19 cellular contexts compared by ENCODE assay signal in the genomic region with DNA sequence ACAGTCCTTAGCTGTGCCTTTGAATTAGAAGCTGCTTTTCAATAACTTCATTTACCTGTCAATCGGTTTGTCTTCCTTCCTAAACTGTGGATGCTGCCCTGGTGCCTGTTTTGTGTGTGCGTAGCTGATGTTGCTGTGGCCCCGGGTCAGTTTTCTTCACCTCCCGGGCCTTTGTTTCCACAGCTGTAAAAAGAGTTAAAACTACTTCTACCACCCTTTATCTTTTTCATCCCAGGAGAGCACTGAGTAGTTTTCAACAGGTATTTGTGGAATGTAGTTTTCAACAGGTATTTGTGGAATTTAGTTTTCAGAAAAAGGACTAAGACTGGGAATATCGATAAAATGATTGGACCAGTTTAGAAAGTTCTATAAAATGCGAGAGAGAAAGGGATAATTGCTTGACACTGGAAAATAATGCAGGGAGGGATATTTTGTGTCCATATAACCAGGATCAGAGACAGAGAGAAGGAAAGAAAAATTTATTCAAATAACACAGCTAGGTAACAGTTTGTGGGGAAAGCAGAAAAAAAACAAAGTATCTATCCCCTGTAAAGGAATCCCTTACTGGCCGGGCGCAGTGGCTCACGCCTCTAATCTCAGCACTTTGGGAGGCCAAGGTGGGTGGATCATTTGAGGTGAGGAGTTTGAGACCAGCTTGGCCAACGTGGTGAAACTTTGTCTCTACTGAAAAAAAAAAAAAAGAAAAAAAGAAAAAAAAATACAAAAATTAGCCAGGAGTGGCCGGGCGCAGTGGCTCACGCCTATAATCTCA. TPM values are rescaled to one million over a fixed set of nuclear protein-coding genes. Genes with fewer than 3 reads are reported as not detected.
DNase-seq lines count a peak whose midpoint lies in the region; ATAC-seq and FAIRE-seq lines count a peak whose summit lies in the region.
"Had no signal": no experiment of that assay in that cellular context is flagged by ENCODE, and none has a peak within 500 bp of the region (broad histone marks: within the 10 kb centered on the region; RNA-seq: fewer than 3 reads in every experiment).

No MANE protein-coding gene starts in this region.

- H3K36me3 Mint-ChIP-seq in activated T-cell treated with anti-CD3 and anti-CD28 coated beads, Interleukin-2, amount 50 U/mL, for 4 hours (ENCODE audit: insufficient read depth) = no peaks in the 10 kb centered on the region

- no peak overlapping the region for H3K14ac ChIP-seq in trophoblast cell (ENCODE audit: low read length)

- no peaks in the 10 kb centered on the region for H3K9me3 Mint-ChIP-seq in activated T-cell treated with anti-CD3 and anti-CD28 coated beads, Interleukin-2, amount 50 U/mL, for 4 hours
- H3K9me3 Mint-ChIP-seq: CD8-positive, alpha-beta memory T cell had no signal

- H3K9me3 ChIP-seq in HUES64 (ENCODE audit: insufficient read depth, low read depth, low read length) (no peaks in the 10 kb centered on the region), iPS-18a (ENCODE audit: control insufficient read depth, low read depth, low read length) (no peaks in the 10 kb centered on the region), trophoblast cell (ENCODE audit: insufficient read depth, low read depth, low read length) (no peaks in the 10 kb centered on the region)

- H3K27me3 ChIP-seq in HUES64 (ENCODE audit: insufficient read depth, low read length) (no peaks in the 10 kb centered on the region), iPS-18a (ENCODE audit: control insufficient read depth, insufficient read depth, low read length) (no peaks in the 10 kb centered on the region), trophoblast cell (ENCODE audit: insufficient read depth, low read length) (no peaks in the 10 kb centered on the region)

- H2BK120ac ChIP-seq in trophoblast cell (ENCODE audit: insufficient read depth, low read length, poor library complexity) = no peak overlapping the region

- no peak for DNase-seq in trophoblast cell
- no peak for DNase-seq in activated T-cell treated with anti-CD3 and anti-CD28 coated beads, Interleukin-2, amount 50 U/mL, for 4 hours
- no peak for DNase-seq in NCI-H1930 (lab: John Stamatoyannopoulos, UW)
- no peak for DNase-seq in NCI-H1105 treated with DMSO at 0.1 percent for 48 hours (lab: John Stamatoyannopoulos, UW)
- DNase-seq: CD8-positive, alpha-beta memory T cell; DMS79 treated with DMSO at 0.1 percent for 48 hours; KBM-7; NCI-H187; NCI-H2227 treated with DMSO at 0.1 percent for 48 hours; NCI-H510A treated with DMSO at 0.1 percent for 48 hours; NCI-H774; OCI-M1; RPMI8226; SHP77 treated with DMSO at 0.1 percent for 48 hours had no signal

- no peak for ATAC-seq in activated T-cell treated with anti-CD3 and anti-CD28 coated beads, Interleukin-2, amount 50 U/mL, for 4 hours
- ATAC-seq: HepG2 had no signal

- peak overlapping the region; percentile 14 for H4K91ac ChIP-seq in trophoblast cell (ENCODE audit: low read depth, low read length)

- no peak overlapping the region for H2BK5ac ChIP-seq in trophoblast cell (ENCODE audit: low read depth, low read length, poor library complexity)

- H3K9ac ChIP-seq in HUES64 (ENCODE audit: low read depth, low read length) = peak overlapping the region; percentile 49
- peak overlapping the region; percentile 42 for H3K9ac ChIP-seq in iPS-18a (ENCODE audit: low read length)
- no peak overlapping the region for H3K9ac ChIP-seq in trophoblast cell (ENCODE audit: low read length)
- H3K9ac ChIP-seq: BLaER1 treated with 17β-estradiol and CSF1 and Interleukin-3, amounts not matched to agents 10 nM and 100 nM had no signal

- H3K23ac ChIP-seq in trophoblast cell (ENCODE audit: low read length) = no peak overlapping the region

- no peak overlapping the region for H2BK12ac ChIP-seq in trophoblast cell (ENCODE audit: low read length)

- H3K4ac ChIP-seq in trophoblast cell (ENCODE audit: low read depth, low read length) = no peak overlapping the region

- H3K4me3 Mint-ChIP-seq in activated T-cell treated with anti-CD3 and anti-CD28 coated beads, Interleukin-2, amount 50 U/mL, for 4 hours = no peak overlapping the region

- peak overlapping the region; percentile 77 for H3K27ac ChIP-seq in HUES64 (ENCODE audit: low read depth, low read length)
- no peak overlapping the region for H3K27ac ChIP-seq in iPS-18a (ENCODE audit: low read length)
- H3K27ac ChIP-seq in trophoblast cell (ENCODE audit: low read depth, low read length) = peak overlapping the region; percentile 40
- H3K27ac ChIP-seq: BLaER1 treated with 17β-estradiol and CSF1 and Interleukin-3, amounts not matched to agents 10 nM and 100 nM had no signal

- peak; percentile 57 for FAIRE-seq in G401.6 (lab: Jason Lieb, UNC)
- FAIRE-seq: HepG2 had no signal

- H2AFZ ChIP-seq in trophoblast cell (ENCODE audit: insufficient read depth, low read length, poor library complexity) = no peak overlapping the region

- H3K4me2 ChIP-seq in trophoblast cell (ENCODE audit: low read length) = peak overlapping the region; percentile 10
- H3K4me2 ChIP-seq: BLaER1 treated with 17β-estradiol and CSF1 and Interleukin-3, amounts not matched to agents 10 nM and 100 nM had no signal

- no peak overlapping the region for H4K12ac ChIP-seq in trophoblast cell (ENCODE audit: low read depth, low read length)

- peaks cover 14% of the 10 kb centered on the region for H3K27me3 Mint-ChIP-seq in activated T-cell treated with anti-CD3 and anti-CD28 coated beads, Interleukin-2, amount 50 U/mL, for 4 hours (ENCODE audit: low read depth)

- no peak overlapping the region for H2AK5ac ChIP-seq in trophoblast cell (ENCODE audit: low read length)

- no peaks in the 10 kb centered on the region for H3K79me2 ChIP-seq in trophoblast cell (ENCODE audit: control insufficient read depth, insufficient read depth, low read length, poor library complexity)

- no peaks in the 10 kb centered on the region for H3K36me3 ChIP-seq in HUES64 (ENCODE audit: insufficient read depth, low read length)
- no peaks in the 10 kb centered on the region for H3K36me3 ChIP-seq in iPS-18a (ENCODE audit: control insufficient read depth, low read depth, low read length)
- peaks cover 0 to 3% of the 10 kb centered on the region in 2 experiments for H3K36me3 ChIP-seq in trophoblast cell (ENCODE audit: control insufficient read depth in 1 of 2, insufficient read depth in 2 of 2, low read length in 2 of 2)
- H3K36me3 ChIP-seq: BLaER1 treated with 17β-estradiol and CSF1 and Interleukin-3, amounts not matched to agents 10 nM and 100 nM had no signal

- H3K4me1 ChIP-seq in HUES64 (ENCODE audit: insufficient read depth, low read length) (peaks cover 12% of the 10 kb centered on the region; the same call in 1 of the 2 replicates), iPS-18a (ENCODE audit: control insufficient read depth, low read depth, low read length) (peaks cover 8% of the 10 kb centered on the region), trophoblast cell (ENCODE audit: control insufficient read depth in 1 of 2, insufficient read depth in 2 of 2, low read length in 2 of 2) (peaks cover 0 to 5% of the 10 kb centered on the region in 2 experiments)

- H3K79me1 ChIP-seq in trophoblast cell (ENCODE audit: low read length) = peaks cover 3% of the 10 kb centered on the region

- no peak overlapping the region for H3K18ac ChIP-seq in trophoblast cell (ENCODE audit: low read length)

- H3K4me1 Mint-ChIP-seq in activated T-cell treated with anti-CD3 and anti-CD28 coated beads, Interleukin-2, amount 50 U/mL, for 4 hours (ENCODE audit: low read depth) = peaks cover 9% of the 10 kb centered on the region

- H3K4me3 ChIP-seq in HUES64 (ENCODE audit: low read length) = no peak overlapping the region
- H3K4me3 ChIP-seq in iPS-18a (ENCODE audit: low read length) = no peak overlapping the region
- no peak overlapping the region for H3K4me3 ChIP-seq in trophoblast cell (ENCODE audit: low read depth, low read length)
- H3K4me3 ChIP-seq: BLaER1 treated with 17β-estradiol and CSF1 and Interleukin-3, amounts not matched to agents 10 nM and 100 nM had no signal

- no peak overlapping the region for H4K8ac ChIP-seq in trophoblast cell (ENCODE audit: low read depth, low read length)

- 85% methylated on average over 12 of the region's 13 CpGs for WGBS in HUES64
- WGBS in trophoblast cell (ENCODE audit: extremely low coverage, insufficient coverage, insufficient read length) = no CpG with 5 or more reads among the region's 13 CpGs

RNA-seq across cellular contexts. Expression of gene IGF2BP3, which starts 15.9 kb away (rescaled TPM):
- 83.9 TPM for polyA plus RNA-seq in HUES64 (2013, experiment 1 of 2)
- polyA plus RNA-seq in HUES64 (2013, experiment 2 of 2) = 103 TPM
- 82.5 and 84.8 TPM in 2 replicates for polyA plus RNA-seq in trophoblast cell (2013)
- under 1 TPM; 0.32 to 0.86 (median 0.43) TPM for total RNA-seq in activated T-cell treated with anti-CD3 and anti-CD28 coated beads, Interleukin-2, amount 50 U/mL, for 4 hours

RNA-seq across cellular contexts. Expression of gene TRA2A, which starts 45.6 kb away (rescaled TPM):
- polyA plus RNA-seq in HUES64 (2013, experiment 1 of 2) = 87.6 TPM
- polyA plus RNA-seq in HUES64 (2013, experiment 2 of 2) = 88.6 TPM
- polyA plus RNA-seq in trophoblast cell (2013) = 66.4 and 67.4 TPM in 2 replicates
- total RNA-seq in activated T-cell treated with anti-CD3 and anti-CD28 coated beads, Interleukin-2, amount 50 U/mL, for 4 hours = 10 to 100 TPM; 73.3 to 82.8 (median 74.5) TPM
